8 cellular contexts compared by ENCODE assay signal in genomic region chr5:132746592-132747063, GRCh38. TPM values are rescaled to one million over a fixed set of nuclear protein-coding genes. Genes with fewer than 3 reads are reported as not detected.
DNase-seq lines count a peak whose midpoint lies in the region; ATAC-seq and TF ChIP-seq lines count a peak whose summit lies in the region.

No MANE protein-coding gene starts in this region.

- POLR2A ChIA-PET in AG04450 (lab: Yijun Ruan, JAX): interaction anchor here (0.6 kb wide), 1 partner anchor 217 kb away, joined by 3 read pairs; the partner anchor contains the start of gene AFF4
- POLR2A ChIA-PET in activated CD4-positive, alpha-beta memory T cell treated with anti-CD3 and anti-CD28 coated beads for 36 hours (lab: Charles Lee): interaction anchor here (0.8 to 1.7 kb wide), 4 partner anchors 9 to 282 kb away, joined by 3 to 16 read pairs (median 5); partner anchors contain the start of gene KIF3A

- peaks cover 22% of the 10 kb centered on the region for H3K4me1 Mint-ChIP-seq in activated CD4-positive, alpha-beta memory T cell treated with anti-CD3 and anti-CD28 coated beads for 36 hours (ENCODE audit: low read depth)

- peak overlapping the region; percentile 72 for H3K4me3 Mint-ChIP-seq in activated CD4-positive, alpha-beta memory T cell treated with anti-CD3 and anti-CD28 coated beads for 36 hours

- peak; percentile 24; the same call in 1 of the 2 replicates for TF ChIP-seq CTCF in AG04450 (IDR thresholded peaks at IDR 0.05; ENCODE audit: low read depth, low read length)

- H3K4me3 ChIP-seq in AG04450 (ENCODE audit: low read depth, low read length): 0 out of 2 replicates have a peak overlapping the region, but pooled peaks have one; percentile 35

- CTCF ChIA-PET in AG04450 (lab: Charles Lee): interaction anchor here (0.9 to 2.6 kb wide), 4 partner anchors 8 to 220 kb away, joined by 3 to 14 read pairs (median 3); no protein-coding TSS in a partner anchor
- CTCF ChIA-PET in activated CD4-positive, alpha-beta memory T cell treated with anti-CD3 and anti-CD28 coated beads for 36 hours (lab: Charles Lee): interaction anchor here (1.0 to 3.2 kb wide), 8 partner anchors 9 to 221 kb away, joined by 3 to 45 read pairs (median 5); partner anchors contain the start of genes KIF3A and RAD50

- no peaks in the 10 kb centered on the region for H3K36me3 Mint-ChIP-seq in activated CD4-positive, alpha-beta memory T cell treated with anti-CD3 and anti-CD28 coated beads for 36 hours

- H3K9me3 Mint-ChIP-seq in activated CD4-positive, alpha-beta memory T cell treated with anti-CD3 and anti-CD28 coated beads for 36 hours: no peaks in the 10 kb centered on the region

- peak; percentile 32 for ATAC-seq in GM21786 (IDR thresholded peaks at IDR 0.05; ENCODE audit: unreplicated experiment)
- ATAC-seq in HG03520 (IDR thresholded peaks at IDR 0.05; ENCODE audit: unreplicated experiment): no peak

- intact Hi-C loops in activated CD4-positive, alpha-beta memory T cell treated with anti-CD3 and anti-CD28 coated beads for 36 hours (cut with micrococcal nuclease): loop anchor here (1.0 to 2.0 kb wide), 2 partner anchors 9 to 74 kb away; partner anchors contain the start of gene KIF3A

- H3K27me3 ChIP-seq in AG04450 (ENCODE audit: control insufficient read depth, insufficient read depth, low read length): peaks cover 46% of the 10 kb centered on the region

- H3K27ac ChIP-seq in AG04450 (ENCODE audit: low read depth, low read length): no peak overlapping the region

- no peaks in the 10 kb centered on the region for H3K27me3 Mint-ChIP-seq in activated CD4-positive, alpha-beta memory T cell treated with anti-CD3 and anti-CD28 coated beads for 36 hours

- DNase-seq in AG04450 (ENCODE audit: low read depth, low spot score) (no peak), glomerular visceral epithelial cell (ENCODE audit: extremely low spot score) (peak; percentile 47), renal cortical epithelial cell (ENCODE audit: low read depth) (peak; percentile 52), COLO829 (ENCODE audit: low spot score) (no peak), NCI-H146 (lab: John Stamatoyannopoulos, UW) (no peak)
- DNase-seq in activated CD4-positive, alpha-beta memory T cell treated with anti-CD3 and anti-CD28 coated beads for 36 hours: peak; percentile 75

- peak overlapping the region; percentile 67 for H3K27ac Mint-ChIP-seq in activated CD4-positive, alpha-beta memory T cell treated with anti-CD3 and anti-CD28 coated beads for 36 hours

- H3K9me3 ChIP-seq in AG04450 (ENCODE audit: control insufficient read depth, insufficient read depth, low read length): peaks cover 4% of the 10 kb centered on the region; the same call in 1 of the 2 replicates

RNA-seq across cellular contexts. Expression of gene CCNI2, which starts 0.6 kb away (rescaled TPM):
- polyA plus RNA-seq in AG04450 (2011; rRNA removed): not detected in 2 replicates
- not detected in 2 replicates for polyA minus RNA-seq in AG04450 (2011; rRNA and poly(A)+ RNA removed)
- total RNA-seq in activated CD4-positive, alpha-beta memory T cell treated with anti-CD3 and anti-CD28 coated beads for 36 hours: 1 to 10 TPM; 2.7 to 4.2 TPM
- 1.1 and 2.3 TPM in 2 replicates for total RNA-seq in renal cortical epithelial cell

RNA-seq across cellular contexts. Expression of gene KIF3A, which starts 9.3 kb away (rescaled TPM):
- polyA plus RNA-seq in AG04450 (2011; rRNA removed): 6.7 and 8.9 TPM in 2 replicates
- 2.7 and 10.3 TPM in 2 replicates for polyA minus RNA-seq in AG04450 (2011; rRNA and poly(A)+ RNA removed)
- total RNA-seq in activated CD4-positive, alpha-beta memory T cell treated with anti-CD3 and anti-CD28 coated beads for 36 hours: 10 to 100 TPM; 12.1 to 16.1 TPM
- 7.6 and 21.5 TPM in 2 replicates for total RNA-seq in renal cortical epithelial cell

RNA-seq across cellular contexts. Expression of gene SEPTIN8, which starts 30.4 kb away (rescaled TPM):
- 62.4 and 70.0 TPM in 2 replicates for polyA plus RNA-seq in AG04450 (2011; rRNA removed)
- polyA minus RNA-seq in AG04450 (2011; rRNA and poly(A)+ RNA removed): 49.2 and 55.2 TPM in 2 replicates
- 10 to 100 TPM; 31.1 to 32.8 TPM for total RNA-seq in activated CD4-positive, alpha-beta memory T cell treated with anti-CD3 and anti-CD28 coated beads for 36 hours
- 76.9 and 116 TPM in 2 replicates for total RNA-seq in renal cortical epithelial cell

Comparison
In these comparisons a context has a peak if more than half of its experiments do, and no peak if none do; other contexts are left out.
1. DNase-seq: peak in activated CD4-positive, alpha-beta memory T cell treated with anti-CD3 and anti-CD28 coated beads for 36 hours (single experiment), glomerular visceral epithelial cell (single experiment) and renal cortical epithelial cell (single experiment); none in AG04450 (single experiment), COLO829 (single experiment) and NCI-H146 (single experiment).